In the genomic region with DNA sequence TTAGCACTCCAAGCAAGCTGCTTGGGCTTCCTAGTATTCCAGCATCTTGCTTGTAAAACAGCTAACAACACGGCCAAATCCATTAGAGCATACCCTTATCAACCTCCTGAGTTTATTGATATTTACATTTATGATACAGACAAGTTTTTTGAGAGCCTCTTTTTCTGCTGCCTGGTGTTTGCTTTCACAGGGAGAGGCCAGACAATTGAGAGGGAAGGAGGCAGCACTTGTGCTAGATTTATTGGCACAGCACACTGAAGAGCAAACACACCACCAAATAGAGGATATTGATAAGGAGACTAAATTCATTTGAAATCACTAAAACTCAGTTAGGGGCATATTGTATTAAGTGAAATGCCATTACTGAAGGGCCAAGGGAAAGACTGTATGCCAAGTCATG, we compare ENCODE assay signal across 1 cellular context.
A peak's percentile ranks its signal among the peaks of the same experiment; 100 is the strongest.
TF ChIP-seq lines count a peak whose summit lies in the region.

No MANE protein-coding gene starts in this region.

TF ChIP-seq in HEK293, 187 proteins besides CTCF, POLR2A, EP300 and RAD21 (continued from another document):
- TF ChIP-seq ZNF280C (tag by site-specific recombination; IDR thresholded peaks at IDR 0.05): no peak
- peak; percentile 60 for TF ChIP-seq ZNF18 (tag by site-specific recombination; IDR thresholded peaks at IDR 0.05)
- TF ChIP-seq TRIM28 (IDR thresholded peaks at IDR 0.05; ENCODE audit: borderline replicate concordance, low read length): peak; percentile 40; the same call in 1 of the 2 replicates
- TF ChIP-seq ZNF561 (tag by site-specific recombination; IDR thresholded peaks at IDR 0.05; ENCODE audit: borderline replicate concordance): peak; percentile 75; the same call in 1 of the 2 replicates
- peak; percentile 79 for TF ChIP-seq GLIS1 (tag by site-specific recombination; IDR thresholded peaks at IDR 0.05)
- TF ChIP-seq, protein P1, sequence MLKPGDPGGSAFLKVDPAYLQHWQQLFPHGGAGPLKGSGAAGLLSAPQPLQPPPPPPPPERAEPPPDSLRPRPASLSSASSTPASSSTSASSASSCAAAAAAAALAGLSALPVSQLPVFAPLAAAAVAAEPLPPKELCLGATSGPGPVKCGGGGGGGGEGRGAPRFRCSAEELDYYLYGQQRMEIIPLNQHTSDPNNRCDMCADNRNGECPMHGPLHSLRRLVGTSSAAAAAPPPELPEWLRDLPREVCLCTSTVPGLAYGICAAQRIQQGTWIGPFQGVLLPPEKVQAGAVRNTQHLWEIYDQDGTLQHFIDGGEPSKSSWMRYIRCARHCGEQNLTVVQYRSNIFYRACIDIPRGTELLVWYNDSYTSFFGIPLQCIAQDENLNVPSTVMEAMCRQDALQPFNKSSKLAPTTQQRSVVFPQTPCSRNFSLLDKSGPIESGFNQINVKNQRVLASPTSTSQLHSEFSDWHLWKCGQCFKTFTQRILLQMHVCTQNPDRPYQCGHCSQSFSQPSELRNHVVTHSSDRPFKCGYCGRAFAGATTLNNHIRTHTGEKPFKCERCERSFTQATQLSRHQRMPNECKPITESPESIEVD (tag by site-specific recombination; IDR thresholded peaks at IDR 0.05): peak; percentile 91
- TF ChIP-seq ZNF677 (tag by site-specific recombination; IDR thresholded peaks at IDR 0.05): no peak
- TF ChIP-seq KLF16 (tag by site-specific recombination; IDR thresholded peaks at IDR 0.05): no peak
- peak; percentile 59 for TF ChIP-seq OSR2 (tag by site-specific recombination; IDR thresholded peaks at IDR 0.05)
- TF ChIP-seq ZNF843 (tag by site-specific recombination; IDR thresholded peaks at IDR 0.05): peak; percentile 84
- TF ChIP-seq ZNF174 (tag by site-specific recombination; IDR thresholded peaks at IDR 0.05): no peak
- TF ChIP-seq, protein P2, sequence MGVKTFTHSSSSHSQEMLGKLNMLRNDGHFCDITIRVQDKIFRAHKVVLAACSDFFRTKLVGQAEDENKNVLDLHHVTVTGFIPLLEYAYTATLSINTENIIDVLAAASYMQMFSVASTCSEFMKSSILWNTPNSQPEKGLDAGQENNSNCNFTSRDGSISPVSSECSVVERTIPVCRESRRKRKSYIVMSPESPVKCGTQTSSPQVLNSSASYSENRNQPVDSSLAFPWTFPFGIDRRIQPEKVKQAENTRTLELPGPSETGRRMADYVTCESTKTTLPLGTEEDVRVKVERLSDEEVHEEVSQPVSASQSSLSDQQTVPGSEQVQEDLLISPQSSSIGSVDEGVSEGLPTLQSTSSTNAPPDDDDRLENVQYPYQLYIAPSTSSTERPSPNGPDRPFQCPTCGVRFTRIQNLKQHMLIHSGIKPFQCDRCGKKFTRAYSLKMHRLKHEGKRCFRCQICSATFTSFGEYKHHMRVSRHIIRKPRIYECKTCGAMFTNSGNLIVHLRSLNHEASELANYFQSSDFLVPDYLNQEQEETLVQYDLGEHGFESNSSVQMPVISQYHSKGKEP (tag by site-specific recombination; IDR thresholded peaks at IDR 0.05): no peak
- peak; percentile 42; the same call in 1 of the 2 replicates for TF ChIP-seq ZNF610 (tag by site-specific recombination; IDR thresholded peaks at IDR 0.05; ENCODE audit: borderline replicate concordance)
- TF ChIP-seq ZFHX2 (tag by site-specific recombination; conservative IDR thresholded peaks at IDR 0.05): no peak; the same call in 1 of the 2 replicates
- 0 out of 2 replicates have a peak, but pooled peaks have one; percentile 15 for TF ChIP-seq ZNF692 (tag by site-specific recombination; IDR thresholded peaks at IDR 0.05)
